28 cellular contexts compared by ENCODE assay signal in genomic region chr3:33034601-33035000, GRCh38.
"Had no signal": no experiment of that assay in that cellular context is flagged by ENCODE, and none has a peak within 500 bp of the region (broad histone marks: within the 10 kb centered on the region; RNA-seq: fewer than 3 reads in every experiment).

No MANE protein-coding gene starts in this region.

- H3K9me3 Mint-ChIP-seq: endodermal cell; immature natural killer cell; memory B cell; naive B cell; natural killer cell treated with Interleukin-12 subunit alpha and Interleukin-12 subunit beta and Interleukin-15 and Interleukin-18, amount 100 ng/mL, for 72 hours; neural crest cell; stimulated activated naive CD8-positive, alpha-beta T cell treated with anti-CD3 and anti-CD28 coated beads, Interleukin-15, Interleukin-2, amounts not matched to agents 100 ng/mL and 50 ng/mL, for 24 hours had no signal

- H3K36me3 ChIP-seq: uterus had no signal

- H3K27me3 ChIP-seq: esophagus squamous epithelium, neutrophil, pancreas, right lobe of liver, tibial nerve, upper lobe of right lung, uterus had no signal

- H3K27me3 Mint-ChIP-seq: memory B cell; naive B cell; natural killer cell treated with Interleukin-12 subunit alpha and Interleukin-12 subunit beta and Interleukin-15 and Interleukin-18, amount 100 ng/mL, for 72 hours; progenitor cell of endocrine pancreas; stimulated activated naive B cell treated with anti-CD40 and anti-IgM and Interleukin-4, amounts not matched to agents 10 μg/mL and 1 μg/mL and 100 μg/mL, for 72 hours; stimulated activated naive CD8-positive, alpha-beta T cell treated with anti-CD3 and anti-CD28 coated beads, Interleukin-15, Interleukin-2, amounts not matched to agents 100 ng/mL and 50 ng/mL, for 24 hours had no signal

- H3K4me3 Mint-ChIP-seq: endodermal cell; immature natural killer cell; memory B cell; mesothelial cell of epicardium; naive B cell; natural killer cell treated with Interleukin-12 subunit alpha and Interleukin-12 subunit beta and Interleukin-15 and Interleukin-18, amount 100 ng/mL, for 72 hours; neural crest cell; stimulated activated naive B cell treated with anti-CD40 and anti-IgM and Interleukin-4, amounts not matched to agents 10 μg/mL and 1 μg/mL and 100 μg/mL, for 72 hours; stimulated activated naive CD8-positive, alpha-beta T cell treated with anti-CD3 and anti-CD28 coated beads, Interleukin-15, Interleukin-2, amounts not matched to agents 100 ng/mL and 50 ng/mL, for 24 hours had no signal

- DNase-seq: effector CD8-positive, alpha-beta T cell; endodermal cell; esophagus squamous epithelium; hypothalamus; immature natural killer cell; islet precursor cell; left ventricle myocardium superior; lower lobe of right lung; mucosa of descending colon; naive B cell; pancreas; right lobe of liver; small intestine; stimulated activated CD4-positive, alpha-beta T cell treated with anti-CD3 and anti-CD28 coated beads, Interleukin-15, amount 100 ng/mL, for 24 hours; stimulated activated CD4-positive, alpha-beta T cell treated with anti-CD3 and anti-CD28 coated beads, Interleukin-2, amount 100 ng/mL, for 48 hours; stimulated activated naive B cell treated with anti-CD40 and anti-IgM and Interleukin-4, amounts not matched to agents 10 μg/mL and 1 μg/mL and 100 μg/mL, for 72 hours; upper lobe of right lung; uterus had no signal

- H3K4me3 ChIP-seq: esophagus squamous epithelium, lower lobe of right lung, mucosa of descending colon, pancreas, right lobe of liver, thoracic aorta, tibial nerve, upper lobe of right lung, uterus had no signal

- H3K9me3 ChIP-seq: esophagus squamous epithelium, lower lobe of right lung, mucosa of descending colon, neutrophil, pancreas, right lobe of liver, thoracic aorta, tibial nerve, upper lobe of right lung, uterus had no signal

- H3K27ac Mint-ChIP-seq: endodermal cell; immature natural killer cell; memory B cell; mesothelial cell of epicardium; natural killer cell treated with Interleukin-12 subunit alpha and Interleukin-12 subunit beta and Interleukin-15 and Interleukin-18, amount 100 ng/mL, for 72 hours; progenitor cell of endocrine pancreas; stimulated activated naive B cell treated with anti-CD40 and anti-IgM and Interleukin-4, amounts not matched to agents 10 μg/mL and 1 μg/mL and 100 μg/mL, for 72 hours; stimulated activated naive CD8-positive, alpha-beta T cell treated with anti-CD3 and anti-CD28 coated beads, Interleukin-15, Interleukin-2, amounts not matched to agents 100 ng/mL and 50 ng/mL, for 24 hours had no signal

- H3K4me1 Mint-ChIP-seq: neural crest cell had no signal

- FAIRE-seq: frontal cortex, pancreas, small intestine had no signal

- H3K4me1 ChIP-seq: pancreas, right lobe of liver, tibial nerve, upper lobe of right lung, uterus had no signal

- H3K27ac ChIP-seq: esophagus squamous epithelium, lower lobe of right lung, neutrophil, pancreas, right lobe of liver, thoracic aorta, tibial nerve, upper lobe of right lung, uterus had no signal
